2 cellular contexts compared by ENCODE assay signal in genomic region chr22:29597871-29598746, GRCh38.
TF ChIP-seq lines count a peak whose summit lies in the region.

No MANE protein-coding gene starts in this region.

TF ChIP-seq in K562, 482 proteins besides CTCF, POLR2A, EP300 and RAD21:
- 0 out of 2 replicates have a peak, but pooled peaks have one; percentile 29 for TF ChIP-seq ZBTB33 (CRISPR knock-in tag; IDR thresholded peaks at IDR 0.05)

TF ChIP-seq in HepG2, 621 proteins besides CTCF, POLR2A, EP300 and RAD21:
- 0 out of 2 replicates have a peak, but pooled peaks have one; percentile 8 for TF ChIP-seq ZNF75D (CRISPR knock-in tag; IDR thresholded peaks at IDR 0.05; ENCODE audit: borderline replicate concordance)
- TF ChIP-seq GABPB1 (CRISPR knock-in tag; IDR thresholded peaks at IDR 0.05): peak; percentile 21; the same call in 1 of the 2 replicates
